Comparison of ENCODE assay signal across 25 cellular contexts in the genomic region with DNA sequence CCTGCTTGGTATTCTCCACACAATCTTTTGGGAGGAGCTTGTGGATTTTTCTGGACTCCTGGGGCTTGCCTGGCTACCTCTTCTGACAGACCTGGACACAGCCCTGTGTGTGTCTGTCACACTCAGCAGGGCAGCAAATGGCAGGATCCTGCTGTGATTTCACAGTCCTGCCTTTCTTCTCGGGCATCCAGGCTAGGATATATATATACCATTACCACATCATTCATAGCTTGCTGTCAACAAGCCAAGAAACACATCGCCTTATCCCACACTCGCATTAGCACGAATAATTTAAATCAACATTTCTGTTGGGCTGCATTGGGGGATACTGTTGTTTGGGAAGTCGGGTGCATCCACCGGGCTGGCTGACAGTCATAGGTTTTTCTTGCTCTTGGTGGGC.
DNase-seq lines count a peak whose midpoint lies in the region; TF ChIP-seq lines count a peak whose summit lies in the region.
"Had no signal": no experiment of that assay in that cellular context is flagged by ENCODE, and none has a peak within 500 bp of the region (broad histone marks: within the 10 kb centered on the region; RNA-seq: fewer than 3 reads in every experiment).

No MANE protein-coding gene starts in this region.

- no peak overlapping the region for H3K4me2 ChIP-seq in neural cell (ENCODE audit: low read length)
- H3K4me2 ChIP-seq: SK-N-SH had no signal

- H3K9me3 ChIP-seq in neural cell (ENCODE audit: low read length): peaks cover 8% of the 10 kb centered on the region

- H3K9me2 ChIP-seq in neural cell (ENCODE audit: insufficient read depth, low read length): no peaks in the 10 kb centered on the region
- H3K9me2 ChIP-seq: SK-N-SH had no signal

- no peaks in the 10 kb centered on the region for H3K36me3 ChIP-seq in neural cell (ENCODE audit: insufficient read depth, low read length)

- peak overlapping the region; percentile 29 for H3K4me3 ChIP-seq in neural cell (ENCODE audit: low read length)
- H3K4me3 ChIP-seq: GM23248, K562 had no signal

- TF ChIP-seq RAD21 in neural cell (conservative IDR thresholded peaks at IDR 0.05): no peak

- peak; percentile 27 for TF ChIP-seq EP300 in neural cell (conservative IDR thresholded peaks at IDR 0.05; ENCODE audit: poor library complexity, severe bottlenecking)

- H3K27ac ChIP-seq in neural cell (ENCODE audit: low read length): no peak overlapping the region
- H3K27ac ChIP-seq: C4-2B, epithelial cell of prostate, GM23248 had no signal

- no peak overlapping the region for H2AFZ ChIP-seq in neural cell (ENCODE audit: low read depth, low read length)
- H2AFZ ChIP-seq: GM23248 had no signal

- no peak for TF ChIP-seq CTCF in neural cell (IDR thresholded peaks at IDR 0.05; ENCODE audit: poor library complexity, severe bottlenecking)

- no peaks in the 10 kb centered on the region for H3K27me3 ChIP-seq in neural cell (ENCODE audit: insufficient read depth, low read depth, low read length)

- H4K20me1 ChIP-seq in neural cell (ENCODE audit: insufficient read depth): no peaks in the 10 kb centered on the region

- DNase-seq in NCI-H146 (lab: John Stamatoyannopoulos, UW): peak; percentile 87
- DNase-seq in NCI-H345 treated with DMSO at 0.1 percent for 48 hours (lab: John Stamatoyannopoulos, UW; ENCODE audit: unreplicated experiment): peak; percentile 47
- DNase-seq in brain pericyte (ENCODE audit: low read depth, low spot score): peak; percentile 55
- no peak for DNase-seq in SK-N-DZ (ENCODE audit: low spot score)
- DNase-seq in NCI-H187 treated with DMSO at 0.1 percent for 48 hours (lab: John Stamatoyannopoulos, UW): no peak
- no peak for DNase-seq in retina
- DNase-seq: activated CD4-positive, alpha-beta T cell treated with anti-CD3 and anti-CD28 coated beads, Interleukin-2, amount 50 U/mL, for 48 hours; activated naive CD4-positive, alpha-beta T cell treated with anti-CD3 and anti-CD28 coated beads, Interleukin-2, amount 50 U/mL, for 16 hours; amygdala; cerebellar nuclear complex; glutamatergic neuron; GM23248; kidney; NCI-H2171; NCI-H526 treated with DMSO at 0.1 percent for 48 hours; right cardiac atrium; SK-N-SH; stimulated activated CD4-positive, alpha-beta T cell treated with anti-CD3 and anti-CD28 coated beads, Interleukin-12 subunit alpha, Interleukin-12 subunit beta, amount 100 ng/mL, for 4 hours; stimulated activated CD4-positive, alpha-beta T cell treated with anti-CD3 and anti-CD28 coated beads, Interleukin-4, amount 100 ng/mL, for 1 hour; substantia nigra; T-helper 17 cell had no signal

- no peaks in the 10 kb centered on the region for H3K79me2 ChIP-seq in neural cell (replicated peaks; ENCODE audit: insufficient read depth, low read length)

- H3K9ac ChIP-seq in neural cell (ENCODE audit: low read length): no peak overlapping the region
- H3K9ac ChIP-seq: GM23248, SK-N-SH had no signal

- no peaks in the 10 kb centered on the region for H3F3A ChIP-seq in neural cell (ENCODE audit: insufficient read depth, low read length, poor library complexity, severe bottlenecking)

TF ChIP-seq in neural cell, 6 proteins besides CTCF, POLR2A, EP300 and RAD21:
- no peak for TF ChIP-seq MXI1 (conservative IDR thresholded peaks at IDR 0.05; ENCODE audit: poor library complexity, severe bottlenecking)
- peak; percentile 17 for TF ChIP-seq POLR2AphosphoS5 (IDR thresholded peaks at IDR 0.05)
- TF ChIP-seq, protein P1, sequence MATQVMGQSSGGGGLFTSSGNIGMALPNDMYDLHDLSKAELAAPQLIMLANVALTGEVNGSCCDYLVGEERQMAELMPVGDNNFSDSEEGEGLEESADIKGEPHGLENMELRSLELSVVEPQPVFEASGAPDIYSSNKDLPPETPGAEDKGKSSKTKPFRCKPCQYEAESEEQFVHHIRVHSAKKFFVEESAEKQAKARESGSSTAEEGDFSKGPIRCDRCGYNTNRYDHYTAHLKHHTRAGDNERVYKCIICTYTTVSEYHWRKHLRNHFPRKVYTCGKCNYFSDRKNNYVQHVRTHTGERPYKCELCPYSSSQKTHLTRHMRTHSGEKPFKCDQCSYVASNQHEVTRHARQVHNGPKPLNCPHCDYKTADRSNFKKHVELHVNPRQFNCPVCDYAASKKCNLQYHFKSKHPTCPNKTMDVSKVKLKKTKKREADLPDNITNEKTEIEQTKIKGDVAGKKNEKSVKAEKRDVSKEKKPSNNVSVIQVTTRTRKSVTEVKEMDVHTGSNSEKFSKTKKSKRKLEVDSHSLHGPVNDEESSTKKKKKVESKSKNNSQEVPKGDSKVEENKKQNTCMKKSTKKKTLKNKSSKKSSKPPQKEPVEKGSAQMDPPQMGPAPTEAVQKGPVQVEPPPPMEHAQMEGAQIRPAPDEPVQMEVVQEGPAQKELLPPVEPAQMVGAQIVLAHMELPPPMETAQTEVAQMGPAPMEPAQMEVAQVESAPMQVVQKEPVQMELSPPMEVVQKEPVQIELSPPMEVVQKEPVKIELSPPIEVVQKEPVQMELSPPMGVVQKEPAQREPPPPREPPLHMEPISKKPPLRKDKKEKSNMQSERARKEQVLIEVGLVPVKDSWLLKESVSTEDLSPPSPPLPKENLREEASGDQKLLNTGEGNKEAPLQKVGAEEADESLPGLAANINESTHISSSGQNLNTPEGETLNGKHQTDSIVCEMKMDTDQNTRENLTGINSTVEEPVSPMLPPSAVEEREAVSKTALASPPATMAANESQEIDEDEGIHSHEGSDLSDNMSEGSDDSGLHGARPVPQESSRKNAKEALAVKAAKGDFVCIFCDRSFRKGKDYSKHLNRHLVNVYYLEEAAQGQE (IDR thresholded peaks at IDR 0.05; ENCODE audit: borderline replicate concordance): no peak

Comparison
In these comparisons a context has a peak if more than half of its experiments do, and no peak if none do; other contexts are left out.
1. DNase-seq: peak in NCI-H146 (single experiment), NCI-H345 treated with DMSO at 0.1 percent for 48 hours (single experiment) and brain pericyte (single experiment); none in SK-N-DZ (single experiment), NCI-H187 treated with DMSO at 0.1 percent for 48 hours (single experiment) and retina (single experiment).